8 cellular contexts compared by ENCODE assay signal in the genomic region with DNA sequence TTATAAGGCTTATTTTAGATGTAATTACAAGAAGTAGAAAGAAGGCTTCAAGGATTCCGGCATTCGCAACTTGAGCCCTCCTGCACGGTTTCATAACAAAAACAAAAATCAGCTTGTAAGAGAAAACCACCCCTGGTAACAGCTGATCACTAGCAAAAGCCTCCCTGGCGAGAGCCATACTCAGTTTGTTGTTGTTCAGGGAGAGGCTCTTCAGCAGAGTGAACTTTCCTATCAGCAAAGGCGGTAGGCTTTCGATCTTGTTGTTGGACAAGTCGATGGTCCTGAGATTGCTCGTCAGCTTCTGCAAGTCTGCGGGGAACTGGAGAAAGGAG. TPM values are rescaled to one million over a fixed set of nuclear protein-coding genes. Genes with fewer than 3 reads are reported as not detected.
DNase-seq lines count a peak whose midpoint lies in the region; ATAC-seq and TF ChIP-seq lines count a peak whose summit lies in the region.

No MANE protein-coding gene starts in this region.

- H3K36me3 Mint-ChIP-seq in activated CD4-positive, alpha-beta memory T cell treated with anti-CD3 and anti-CD28 coated beads for 36 hours, result peaks cover 28% of the 10 kb centered on the region

- H3K4me3 ChIP-seq in psoas muscle, result peak overlapping the region; percentile 80

- no peak for TF ChIP-seq CTCF in C4-2B (conservative IDR thresholded peaks at IDR 0.05)
- TF ChIP-seq CTCF in psoas muscle (IDR thresholded peaks at IDR 0.05), result no peak

- no peaks in the 10 kb centered on the region for H3K9me3 ChIP-seq in psoas muscle

- H3K27ac ChIP-seq in C4-2B (peak overlapping the region; percentile 82), psoas muscle (peak overlapping the region; percentile 88)

- H3K27me3 ChIP-seq in psoas muscle (ENCODE audit: insufficient read depth in 3 of 3, low read length in 2 of 3), result no peaks in the 10 kb centered on the region

- intact Hi-C loops in activated CD4-positive, alpha-beta memory T cell treated with anti-CD3 and anti-CD28 coated beads for 36 hours (cut with micrococcal nuclease), result loop anchor here (1.0 to 2.0 kb wide), 3 partner anchors 27 to 102 kb away; partner anchors contain the start of genes STARD9 and ZNF106
- intact Hi-C loops in psoas muscle (cut with DNase I), result loop anchor here in 1 of 2 donors (2.0 kb wide), 1 partner anchor 99 kb away; no protein-coding TSS in a partner anchor

- H3K27ac Mint-ChIP-seq in activated CD4-positive, alpha-beta memory T cell treated with anti-CD3 and anti-CD28 coated beads for 36 hours, result peak overlapping the region; percentile 89

- peak; percentile 26 for DNase-seq in HCEC 1CT
- no peak for DNase-seq in activated CD4-positive, alpha-beta memory T cell treated with anti-CD3 and anti-CD28 coated beads for 36 hours
- DNase-seq in glomerular endothelial cell (ENCODE audit: extremely low read depth, low read depth, low spot score), result peak; percentile 2
- no peak for DNase-seq in psoas muscle
- DNase-seq in GF-D8 (lab: John Stamatoyannopoulos, UW), result no peak
- no peak for DNase-seq in COR-L47 (lab: John Stamatoyannopoulos, UW)
- DNase-seq in stimulated activated CD4-positive, alpha-beta T cell treated with anti-CD3 and anti-CD28 coated beads, Interleukin-4, amount 100 ng/mL, for 24 hours, result no peak

- CTCF ChIA-PET in activated CD4-positive, alpha-beta memory T cell treated with anti-CD3 and anti-CD28 coated beads for 36 hours (lab: Charles Lee), result interaction anchor here (1.3 kb wide), 1 partner anchor 27 kb away, joined by 4 read pairs; the partner anchor contains the start of gene STARD9

- peaks cover 38% of the 10 kb centered on the region for H3K4me1 ChIP-seq in psoas muscle

- POLR2A ChIA-PET in activated CD4-positive, alpha-beta memory T cell treated with anti-CD3 and anti-CD28 coated beads for 36 hours (lab: Charles Lee), result interaction anchor here (0.7 to 2.1 kb wide), 4 partner anchors 26 to 188 kb away, joined by 3 to 10 read pairs (median 6); partner anchors contain the start of genes SNAP23 and STARD9

- H3K4me3 Mint-ChIP-seq in activated CD4-positive, alpha-beta memory T cell treated with anti-CD3 and anti-CD28 coated beads for 36 hours, result peak overlapping the region; percentile 95

- ATAC-seq in psoas muscle, result peak in 3 of 4 donors; percentile 14 to 22 (median 14)

- no peaks in the 10 kb centered on the region for H3K27me3 Mint-ChIP-seq in activated CD4-positive, alpha-beta memory T cell treated with anti-CD3 and anti-CD28 coated beads for 36 hours

- 1 to 3% (median 3%) methylated on average over 9 of the region's 9 CpGs for WGBS in psoas muscle, 3 donors

- H3K36me3 ChIP-seq in psoas muscle (ENCODE audit: insufficient read depth in 1 of 2, low read depth in 1 of 2), result peaks cover 4 to 39% of the 10 kb centered on the region in 2 donors

- H3K4me1 Mint-ChIP-seq in activated CD4-positive, alpha-beta memory T cell treated with anti-CD3 and anti-CD28 coated beads for 36 hours (ENCODE audit: low read depth), result peaks cover 56% of the 10 kb centered on the region

- no peaks in the 10 kb centered on the region for H3K9me3 Mint-ChIP-seq in activated CD4-positive, alpha-beta memory T cell treated with anti-CD3 and anti-CD28 coated beads for 36 hours

RNA-seq across cellular contexts. Expression of gene LRRC57, which starts 0.7 kb away (rescaled TPM):
- total RNA-seq in activated CD4-positive, alpha-beta memory T cell treated with anti-CD3 and anti-CD28 coated beads for 36 hours, result 10 to 100 TPM; 15.7 to 17.2 TPM
- 18.8 and 26.3 TPM in 2 replicates for total RNA-seq in glomerular endothelial cell
- total RNA-seq in psoas muscle, result 10 to 100 TPM in 3 of 4 donors, 1 to 10 TPM in 1; 6.8 to 16.3 (median 10.8) TPM
- polyA plus RNA-seq in psoas muscle, result 1 to 10 TPM; 3.7 to 8.3 (median 5.0) TPM

RNA-seq across cellular contexts. Expression of gene HAUS2, which starts 0.7 kb away (rescaled TPM):
- 10 to 100 TPM; 44.9 to 45.1 TPM for total RNA-seq in activated CD4-positive, alpha-beta memory T cell treated with anti-CD3 and anti-CD28 coated beads for 36 hours
- total RNA-seq in glomerular endothelial cell (48.7 and 52.0 TPM in 2 replicates), psoas muscle (10 to 100 TPM in 3 of 4 donors, 1 to 10 TPM in 1; 9.8 to 16.3 (median 12.3) TPM)
- polyA plus RNA-seq in psoas muscle, result 10 to 100 TPM in 1 of 3 donors, 1 to 10 TPM in 2; 9.1 to 17.3 (median 9.2) TPM

RNA-seq across cellular contexts. Expression of gene STARD9, which starts 27.5 kb away (rescaled TPM):
- 1 to 10 TPM; 3.4 to 3.8 TPM for total RNA-seq in activated CD4-positive, alpha-beta memory T cell treated with anti-CD3 and anti-CD28 coated beads for 36 hours
- total RNA-seq in glomerular endothelial cell, result 8.7 and 18.2 TPM in 2 replicates
- 1 to 10 TPM; 1.6 to 4.1 (median 2.0) TPM for total RNA-seq in psoas muscle
- polyA plus RNA-seq in psoas muscle, result 1 to 10 TPM in 2 of 3 donors, under 1 TPM in 1; 0.65 to 1.7 (median 1.3) TPM

RNA-seq across cellular contexts. Expression of gene SNAP23, which starts 52.5 kb away (rescaled TPM):
- 10 to 100 TPM; 43.1 to 46.8 TPM for total RNA-seq in activated CD4-positive, alpha-beta memory T cell treated with anti-CD3 and anti-CD28 coated beads for 36 hours
- total RNA-seq in glomerular endothelial cell, result 106 and 118 TPM in 2 replicates
- 10 to 100 TPM; 21.9 to 42.2 (median 31.6) TPM for total RNA-seq in psoas muscle
- polyA plus RNA-seq in psoas muscle, result 10 to 100 TPM; 12.9 to 17.4 (median 17.2) TPM

RNA-seq across cellular contexts. Expression of gene ZNF106, which starts 57.0 kb away (rescaled TPM):
- total RNA-seq in activated CD4-positive, alpha-beta memory T cell treated with anti-CD3 and anti-CD28 coated beads for 36 hours, result 10 to 100 TPM; 47.1 to 48.0 TPM
- total RNA-seq in glomerular endothelial cell (28.5 and 34.4 TPM in 2 replicates), psoas muscle (100 to 1,000 TPM; 520 to 768 (median 704) TPM)
- polyA plus RNA-seq in psoas muscle, result 100 to 1,000 TPM in 2 of 3 donors, 10 to 100 TPM in 1; 76.1 to 617 (median 125) TPM

Comparison
In these comparisons a context has a peak if more than half of its experiments do, and no peak if none do; other contexts are left out.
1. DNase-seq: peak in HCEC 1CT (single experiment) and glomerular endothelial cell (single experiment); none in activated CD4-positive, alpha-beta memory T cell treated with anti-CD3 and anti-CD28 coated beads for 36 hours (single experiment), psoas muscle (0 of 2), GF-D8 (single experiment), COR-L47 (single experiment) and stimulated activated CD4-positive, alpha-beta T cell treated with anti-CD3 and anti-CD28 coated beads, Interleukin-4, amount 100 ng/mL, for 24 hours (single experiment).